20 cellular contexts compared by ENCODE assay signal in the genomic region with DNA sequence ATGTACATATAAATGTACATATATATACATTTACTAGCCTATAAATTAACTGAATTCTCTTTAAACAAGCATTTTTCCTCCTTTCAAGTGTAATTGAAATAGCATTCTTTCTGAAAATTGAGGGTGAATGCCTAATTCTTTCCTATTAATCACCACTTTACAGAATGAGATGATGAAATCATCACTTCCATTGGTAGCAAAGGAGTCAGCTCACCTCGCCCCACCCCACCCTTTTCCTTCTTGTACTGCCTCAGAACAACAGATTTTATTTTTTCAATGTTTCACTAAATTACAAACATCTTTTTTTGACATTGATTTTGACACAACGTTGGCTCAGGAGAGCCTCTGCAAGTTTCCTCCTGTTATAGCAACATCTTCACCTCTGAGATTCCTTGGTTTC.
DNase-seq lines count a peak whose midpoint lies in the region; ATAC-seq and TF ChIP-seq lines count a peak whose summit lies in the region.
"Had no signal": no experiment of that assay in that cellular context is flagged by ENCODE, and none has a peak within 500 bp of the region (broad histone marks: within the 10 kb centered on the region; RNA-seq: fewer than 3 reads in every experiment).

No MANE protein-coding gene starts in this region.

- peak overlapping the region; percentile 60 for H2AFZ ChIP-seq in PC-3 (ENCODE audit: low read length)
- H2AFZ ChIP-seq in mammary epithelial cell (ENCODE audit: low read depth, low read length): peak overlapping the region; percentile 20
- H2AFZ ChIP-seq: GM23338 had no signal

- TF ChIP-seq CTCF in PC-3 (conservative IDR thresholded peaks at IDR 0.05; ENCODE audit: low read depth, low read length): no peak
- TF ChIP-seq CTCF in mammary epithelial cell (conservative IDR thresholded peaks at IDR 0.05 in 1 of 2, IDR thresholded peaks at IDR 0.05 in 1 of 2; ENCODE audit: extremely low read depth in 1 of 2, insufficient read depth in 1 of 2, low read depth in 1 of 2, low read length in 2 of 2): no peak
- no peak for TF ChIP-seq CTCF in foreskin keratinocyte (conservative IDR thresholded peaks at IDR 0.05)
- TF ChIP-seq CTCF in lower leg skin (IDR thresholded peaks at IDR 0.05): no peak

- intact Hi-C loops in PC-3 (cut with micrococcal nuclease) (loop anchor here (5.0 to 10.0 kb wide), 2 partner anchors 93 to 156 kb away; no protein-coding TSS in a partner anchor), mammary epithelial cell (cut with micrococcal nuclease) (no loop called here), lower leg skin (cut with DNase I; ENCODE audit: low total_unique reads) (no loop called here)

- H3K36me3 ChIP-seq in PC-3 (ENCODE audit: low read depth, low read length): no peaks in the 10 kb centered on the region
- H3K36me3 ChIP-seq in mammary epithelial cell (ENCODE audit: insufficient read depth, low read length): no peaks in the 10 kb centered on the region
- H3K36me3 ChIP-seq: BE2C had no signal

- DNase-seq in NCI-H69 (lab: John Stamatoyannopoulos, UW) (peak; percentile 47), PC-3 (peak; percentile 14), mammary epithelial cell (no peak), foreskin keratinocyte (peak; percentile 3 to 52), lower leg skin (ENCODE audit: low spot score in 2 of 2) (no peak), cortex of kidney (lab: John Stamatoyannopoulos, UW) (no peak)
- DNase-seq: ACHN; BE2C; C1 segment of cervical spinal cord; CD4-positive, CD25-positive, alpha-beta regulatory T cell; CD8-positive, alpha-beta memory T cell; COR-L47; DMS153; DMS79; GDM1; HCEC 1CT; IMR-90 had no signal

- H3K9me2 ChIP-seq in PC-3 (replicated peaks; ENCODE audit: low read length): no peaks in the 10 kb centered on the region

- ATAC-seq in PC-3 (no peak), foreskin keratinocyte (peak; percentile 68), GM18498 (IDR thresholded peaks at IDR 0.05; ENCODE audit: unreplicated experiment) (no peak)
- ATAC-seq: GM23338 had no signal

- no peaks in the 10 kb centered on the region for H3K79me2 ChIP-seq in PC-3 (ENCODE audit: low read length)
- H3K79me2 ChIP-seq in mammary epithelial cell (ENCODE audit: insufficient read depth, low read length): no peaks in the 10 kb centered on the region

- no peaks in the 10 kb centered on the region for H4K20me1 ChIP-seq in PC-3 (ENCODE audit: low read length)
- no peaks in the 10 kb centered on the region for H4K20me1 ChIP-seq in mammary epithelial cell (ENCODE audit: insufficient read depth, low read length)

- H3K4me3 ChIP-seq in PC-3 (ENCODE audit: low read length) (no peak overlapping the region), mammary epithelial cell (replicated peaks in 1 of 3; ENCODE audit: insufficient read depth in 1 of 3, low read depth in 2 of 3, low read length in 3 of 3) (no peak overlapping the region), lower leg skin (ENCODE audit: low read depth, poor library complexity, severe bottlenecking) (no peak overlapping the region)
- H3K4me3 ChIP-seq: GM23338 had no signal

- H3F3A ChIP-seq in PC-3 (ENCODE audit: low read length, unreplicated experiment): no peaks in the 10 kb centered on the region

- H3K9ac ChIP-seq in PC-3 (ENCODE audit: low read length) (no peak overlapping the region), mammary epithelial cell (ENCODE audit: insufficient read depth, low read length) (no peak overlapping the region)

- no peak overlapping the region for H3K27ac ChIP-seq in PC-3 (ENCODE audit: low read length)
- no peak overlapping the region for H3K27ac ChIP-seq in mammary epithelial cell (ENCODE audit: insufficient read depth, low read depth, low read length)
- no peak overlapping the region for H3K27ac ChIP-seq in foreskin keratinocyte
- H3K27ac ChIP-seq: HL-60 had no signal

- H3K4me2 ChIP-seq in PC-3 (ENCODE audit: low read length) (no peak overlapping the region), mammary epithelial cell (ENCODE audit: insufficient read depth, low read depth, low read length) (no peak overlapping the region)
- H3K4me2 ChIP-seq: GM23338 had no signal

- WGBS in mammary epithelial cell (ENCODE audit: low coverage, missing lambda C conversion rate): 32% methylated on average over 2 of the region's 2 CpGs
- WGBS in lower leg skin, 2 donors: 29 to 48% methylated on average over 2 of the region's 2 CpGs

- H3K4me1 ChIP-seq in PC-3 (ENCODE audit: insufficient read depth, low read length): peaks cover 10% of the 10 kb centered on the region
- H3K4me1 ChIP-seq in mammary epithelial cell (ENCODE audit: insufficient read depth, low read length): no peaks in the 10 kb centered on the region
- H3K4me1 ChIP-seq in foreskin keratinocyte: peaks cover 11% of the 10 kb centered on the region
- H3K4me1 ChIP-seq: BE2C had no signal

- CTCF ChIA-PET in PC-3 (lab: Charles Lee): no interaction called here
- CTCF ChIA-PET in mammary epithelial cell (lab: Charles Lee; ENCODE audit: low non-redundant PET): no interaction called here

- dilution Hi-C loops in mammary epithelial cell (cut with HindIII; ENCODE audit: low sequenced_read_pairs): no loop called here

- BruUV-seq in PC-3 (replicated peaks; lab: Mats Ljungman, UMichigan) (no TSS peak), mammary epithelial cell (replicated peaks; lab: Mats Ljungman, UMichigan) (no TSS peak)

- TF ChIP-seq POLR2A in lower leg skin (IDR thresholded peaks at IDR 0.05): no peak

- H3K9me3 ChIP-seq in PC-3 (ENCODE audit: low read length) (no peaks in the 10 kb centered on the region), mammary epithelial cell (replicated peaks; ENCODE audit: insufficient read depth, low read length) (no peaks in the 10 kb centered on the region)
- H3K9me3 ChIP-seq: BE2C had no signal

- POLR2A ChIA-PET in PC-3 (lab: Charles Lee; ENCODE audit: unreplicated experiment): interaction anchor here (0.6 kb wide), 1 partner anchor 379 kb away, joined by 3 read pairs; no protein-coding TSS in a partner anchor

- in situ Hi-C loops in mammary epithelial cell (cut with MboI; ENCODE audit: low sequenced_read_pairs in 2 of 2): no loop called here

- H3K27me3 ChIP-seq in PC-3 (ENCODE audit: low read length) (no peaks in the 10 kb centered on the region), mammary epithelial cell (ENCODE audit: insufficient read depth, low read length) (no peaks in the 10 kb centered on the region), foreskin keratinocyte (no peaks in the 10 kb centered on the region)
- H3K27me3 ChIP-seq: BE2C had no signal

Comparison
In these comparisons a context has a peak if more than half of its experiments do, and no peak if none do; other contexts are left out.
1. DNase-seq: peak in NCI-H69 (single experiment), PC-3 (single experiment) and foreskin keratinocyte (2 of 2); none in mammary epithelial cell (single experiment), lower leg skin (0 of 2) and cortex of kidney (single experiment).